8 cellular contexts compared by ENCODE assay signal in genomic region chr5:81852277-81853004, GRCh38.
DNase-seq lines count a peak whose midpoint lies in the region; ATAC-seq and TF ChIP-seq lines count a peak whose summit lies in the region.

No MANE protein-coding gene starts in this region.

- H3K4me3 Mint-ChIP-seq in activated naive CD8-positive, alpha-beta T cell: peak overlapping the region; percentile 97

- TF ChIP-seq CTCF in right atrium auricular region (IDR thresholded peaks at IDR 0.05): no peak

- H3K27ac Mint-ChIP-seq in activated naive CD8-positive, alpha-beta T cell: peak overlapping the region; percentile 99

- DNase-seq in activated T-cell treated with anti-CD3 and anti-CD28 coated beads, Interleukin-2, amount 50 U/mL, for 1 hour: peak; percentile 29
- DNase-seq in activated T-cell treated with anti-CD3 and anti-CD28 coated beads for 4 hours: no peak
- peak; percentile 75 for DNase-seq in NCI-H2107 treated with DMSO at 0.1 percent for 48 hours (lab: John Stamatoyannopoulos, UW; ENCODE audit: unreplicated experiment)
- DNase-seq in right atrium auricular region (ENCODE audit: low spot score): no peak
- DNase-seq in NK-92 (lab: John Stamatoyannopoulos, UW; ENCODE audit: unreplicated experiment): no peak

- no peak for ATAC-seq in GM18502 (IDR thresholded peaks at IDR 0.05; ENCODE audit: poor library complexity, unreplicated experiment)

- H3K27ac ChIP-seq in right atrium auricular region (peak overlapping the region; percentile 87 to 94), rectal smooth muscle tissue (ENCODE audit: low read depth, low read length) (peak overlapping the region; percentile 68)

- H3K4me1 Mint-ChIP-seq in activated naive CD8-positive, alpha-beta T cell (ENCODE audit: low read depth): peaks cover 42% of the 10 kb centered on the region

- no peaks in the 10 kb centered on the region for H3K9me3 Mint-ChIP-seq in activated naive CD8-positive, alpha-beta T cell (ENCODE audit: low read depth)

- no peaks in the 10 kb centered on the region for H3K36me3 Mint-ChIP-seq in activated naive CD8-positive, alpha-beta T cell

- H3K4me3 ChIP-seq in right atrium auricular region (peak overlapping the region; percentile 40 to 56), rectal smooth muscle tissue (ENCODE audit: low read length) (peak overlapping the region; percentile 63)

- no peaks in the 10 kb centered on the region for H3K9me3 ChIP-seq in right atrium auricular region

- H3K27me3 ChIP-seq in right atrium auricular region: no peaks in the 10 kb centered on the region
- no peaks in the 10 kb centered on the region for H3K27me3 ChIP-seq in rectal smooth muscle tissue (ENCODE audit: control insufficient read depth, insufficient read depth, low read length)

- H3K27me3 Mint-ChIP-seq in activated naive CD8-positive, alpha-beta T cell: no peaks in the 10 kb centered on the region

- no peak overlapping the region for H3K9ac ChIP-seq in rectal smooth muscle tissue (ENCODE audit: low read length)

- H3K4me1 ChIP-seq in right atrium auricular region: peaks cover 0 to 72% of the 10 kb centered on the region in 2 donors
- peaks cover 36% of the 10 kb centered on the region for H3K4me1 ChIP-seq in rectal smooth muscle tissue (ENCODE audit: control insufficient read depth, insufficient read depth, low read length)

- H3K36me3 ChIP-seq in right atrium auricular region (no peaks in the 10 kb centered on the region), rectal smooth muscle tissue (ENCODE audit: control insufficient read depth, insufficient read depth, low read length) (no peaks in the 10 kb centered on the region)

Comparison
In these comparisons a context has a peak if more than half of its experiments do, and no peak if none do; other contexts are left out.
1. DNase-seq: peak in activated T-cell treated with anti-CD3 and anti-CD28 coated beads, Interleukin-2, amount 50 U/mL, for 1 hour (single experiment) and NCI-H2107 treated with DMSO at 0.1 percent for 48 hours (single experiment); none in activated T-cell treated with anti-CD3 and anti-CD28 coated beads for 4 hours (single experiment), right atrium auricular region (single experiment) and NK-92 (single experiment).